Comparison of ENCODE assay signal across 28 cellular contexts in the genomic region with DNA sequence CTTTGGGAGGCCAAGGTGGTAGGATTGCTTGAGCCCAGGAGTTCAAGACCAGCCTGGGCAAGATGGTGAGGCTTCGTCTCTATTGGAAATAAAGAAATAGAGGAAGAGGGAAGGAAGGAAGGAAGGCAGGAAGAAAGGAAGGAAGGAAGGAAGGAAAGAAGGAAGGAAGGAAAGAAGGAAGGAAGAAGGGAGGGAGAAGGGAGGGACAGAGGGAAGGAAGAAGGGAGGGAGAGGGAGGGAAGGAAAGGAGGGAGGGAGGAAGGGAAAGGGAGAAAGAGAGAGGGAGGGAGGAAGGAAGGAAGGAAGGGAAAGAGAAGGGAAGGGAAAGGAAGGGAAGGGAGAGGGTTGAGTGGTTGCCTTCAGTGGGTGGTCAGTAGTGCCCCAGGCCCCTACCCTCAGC. TPM values are rescaled to one million over a fixed set of nuclear protein-coding genes. Genes with fewer than 3 reads are reported as not detected.
DNase-seq lines count a peak whose midpoint lies in the region; ATAC-seq, FAIRE-seq and TF ChIP-seq lines count a peak whose summit lies in the region.
"Had no signal": no experiment of that assay in that cellular context is flagged by ENCODE, and none has a peak within 500 bp of the region (broad histone marks: within the 10 kb centered on the region; RNA-seq: fewer than 3 reads in every experiment).

No MANE protein-coding gene starts in this region.

- H2BK5ac ChIP-seq in IMR-90 (ENCODE audit: low read depth, low read length, poor library complexity, severe bottlenecking) = no peak overlapping the region

- H3K79me1 ChIP-seq in IMR-90 (ENCODE audit: low read depth in 1 of 2, low read length in 2 of 2) = no peaks in the 10 kb centered on the region

- POLR2A ChIA-PET in HEK293 (lab: Yijun Ruan, JAX) (no interaction called here), IMR-90 (lab: Charles Lee; ENCODE audit: unreplicated experiment) (no interaction called here)

- FAIRE-seq in urothelium cell line (lab: Jason Lieb, UNC) = peak; percentile 27
- FAIRE-seq: A204.1, GM12878, GM12892, GM18507 had no signal

- H3K9me1 ChIP-seq in IMR-90 (ENCODE audit: insufficient read depth, low read length) = no peaks in the 10 kb centered on the region

- H3K4ac ChIP-seq in IMR-90 (ENCODE audit: low read depth, low read length) = no peak overlapping the region

- no peak overlapping the region for H2BK120ac ChIP-seq in IMR-90 (ENCODE audit: low read depth, low read length)

- H3K4me1 ChIP-seq in HEK293 (ENCODE audit: control insufficient read depth, insufficient read depth, low read length) (no peaks in the 10 kb centered on the region), IMR-90 (ENCODE audit: control insufficient read depth, insufficient read depth, low read length) (no peaks in the 10 kb centered on the region; the same call in 1 of the 2 replicates)
- H3K4me1 ChIP-seq: BE2C, BLaER1 had no signal

- no peak overlapping the region for H2AFZ ChIP-seq in IMR-90 (replicated peaks; ENCODE audit: low read length, poor library complexity)

- H3K18ac ChIP-seq in IMR-90 (ENCODE audit: low read depth, low read length) = no peak overlapping the region

- dilution Hi-C loops in IMR-90 (cut with HindIII; ENCODE audit: low sequenced_read_pairs, unreplicated experiment) = no loop called here

- H4K5ac ChIP-seq in IMR-90 (ENCODE audit: low read depth, low read length) = no peak overlapping the region

- no peak for ATAC-seq in IMR-90 (ENCODE audit: low read depth)
- ATAC-seq: GM12878 had no signal

- H3K23ac ChIP-seq in IMR-90 (ENCODE audit: low read depth, low read length) = no peak overlapping the region

- H3K27ac ChIP-seq in HEK293 (ENCODE audit: extremely low read depth, low read depth, low read length) (no peak overlapping the region), IMR-90 (ENCODE audit: insufficient read depth, low read length) (no peak overlapping the region)
- H3K27ac ChIP-seq: BLaER1 had no signal

- 73% methylated on average over 1 of the region's 1 CpG; no CpG with 5 or more reads in 1 of the 2 experiments for WGBS in IMR-90 (ENCODE audit: extremely low coverage in 2 of 2, insufficient read length in 1 of 2), 2 experiments

- H3K9me3 ChIP-seq in HEK293 (ENCODE audit: control insufficient read depth, insufficient read depth, low read depth, low read length) (no peaks in the 10 kb centered on the region), IMR-90 (ENCODE audit: control insufficient read depth, insufficient read depth, low read length) (no peaks in the 10 kb centered on the region)
- H3K9me3 ChIP-seq: BE2C, BLaER1 had no signal

- H3K4me3 ChIP-seq in HEK293 (ENCODE audit: low read depth, low read length) = no peak overlapping the region
- H3K4me3 ChIP-seq in IMR-90 (ENCODE audit: insufficient read depth, low read depth, low read length) = no peak overlapping the region
- H3K4me3 ChIP-seq: BLaER1, GM12878 had no signal

- BruUV-seq in IMR-90 (replicated peaks; lab: Mats Ljungman, UMichigan) = no TSS peak

- H3K56ac ChIP-seq in IMR-90 (ENCODE audit: extremely low read depth, insufficient read depth, low read length) = no peak overlapping the region

- H3K9ac ChIP-seq in IMR-90 (ENCODE audit: low read depth, low read length) = no peak overlapping the region
- H3K9ac ChIP-seq: BLaER1 had no signal

- H2BK20ac ChIP-seq in IMR-90 (ENCODE audit: low read depth, low read length) = no peak overlapping the region

- no peak overlapping the region for H3K4me2 ChIP-seq in IMR-90 (ENCODE audit: low read depth, low read length)
- H3K4me2 ChIP-seq: BLaER1 had no signal

- no peak for TF ChIP-seq CTCF in HEK293 (tag by site-specific recombination; IDR thresholded peaks at IDR 0.05)
- no peak for TF ChIP-seq CTCF in IMR-90 (conservative IDR thresholded peaks at IDR 0.05; ENCODE audit: low read depth, low read length)

- no peak overlapping the region for H3K14ac ChIP-seq in IMR-90 (replicated peaks; ENCODE audit: low read depth, low read length)

- TF ChIP-seq POLR2A in IMR-90 (IDR thresholded peaks at IDR 0.05; ENCODE audit: low read depth, low read length) = no peak

- in situ Hi-C loops in IMR-90 (cut with MboI; ENCODE audit: low sequenced_read_pairs) = no loop called here

- intact Hi-C loops in IMR-90 (cut with micrococcal nuclease) = loop anchor here (10.0 kb wide), 1 partner anchor 635 kb away; no protein-coding TSS in a partner anchor
- intact Hi-C loops in cardiac septum (cut with DNase I) = no loop called here

- H4K8ac ChIP-seq in IMR-90 (ENCODE audit: low read depth in 2 of 2, low read length in 2 of 2) = no peak overlapping the region

- H3K27me3 ChIP-seq in IMR-90 (ENCODE audit: control insufficient read depth, insufficient read depth, low read length) = peaks cover 21% of the 10 kb centered on the region
- H3K27me3 ChIP-seq: BE2C, BLaER1 had no signal

- peak overlapping the region; percentile 25; the same call in 1 of the 2 replicates for H2AK5ac ChIP-seq in IMR-90 (ENCODE audit: low read depth, low read length)

- H4K91ac ChIP-seq in IMR-90 (ENCODE audit: insufficient read depth, low read depth, low read length) = no peak overlapping the region

- TF ChIP-seq RAD21 in IMR-90 (IDR thresholded peaks at IDR 0.05; ENCODE audit: low read length) = no peak

- H2AK9ac ChIP-seq in IMR-90 (replicated peaks; ENCODE audit: low read depth, low read length, poor library complexity) = no peak overlapping the region

- CTCF ChIA-PET in HEK293 (lab: Yijun Ruan, JAX) = no interaction called here
- CTCF ChIA-PET in IMR-90 (lab: Yijun Ruan, JAX) = no interaction called here

- H4K20me1 ChIP-seq in IMR-90 (ENCODE audit: insufficient read depth, low read length) = no peaks in the 10 kb centered on the region
- H4K20me1 ChIP-seq: BLaER1 had no signal

- H3K36me3 ChIP-seq in HEK293 (ENCODE audit: control insufficient read depth in 2 of 2, insufficient read depth in 1 of 2, low read length in 2 of 2) (no peaks in the 10 kb centered on the region), IMR-90 (ENCODE audit: control insufficient read depth, insufficient read depth, low read length) (no peaks in the 10 kb centered on the region)
- H3K36me3 ChIP-seq: BE2C, BLaER1 had no signal

- no peak overlapping the region for H2BK15ac ChIP-seq in IMR-90 (ENCODE audit: low read depth, low read length)

- DNase-seq in IMR-90 (no peak), urothelium cell line (ENCODE audit: low spot score) (no peak), cardiac septum (ENCODE audit: low spot score) (no peak), middle frontal gyrus (ENCODE audit: extremely low spot score, low spot score) (no peak)
- DNase-seq: 8988T; ACHN; BE2C; C1 segment of cervical spinal cord; CD4-positive, alpha-beta memory T cell; CD4-positive, CD25-positive, alpha-beta regulatory T cell; CD8-positive, alpha-beta memory T cell; COR-L47; DMS 273 treated with DMSO at 0.1 percent for 48 hours; DMS153; DMS79; DND-41; EL; GDM1 had no signal

TF ChIP-seq in HEK293, 187 proteins besides CTCF, POLR2A, EP300 and RAD21:
- TF ChIP-seq PRDM1 (tag by site-specific recombination; IDR thresholded peaks at IDR 0.05) (peak; percentile 47; the same call in 1 of the 2 replicates), EGR2 (tag by site-specific recombination; IDR thresholded peaks at IDR 0.05; ENCODE audit: low read depth) (peak; percentile 24; the same call in 1 of the 2 replicates), ZFHX2 (tag by site-specific recombination; conservative IDR thresholded peaks at IDR 0.05) (peak; percentile 46; the same call in 1 of the 2 replicates), ZNF175 (tag by site-specific recombination; IDR thresholded peaks at IDR 0.05) (no peak), ZNF366 (tag by site-specific recombination; conservative IDR thresholded peaks at IDR 0.05) (peak; percentile 96)

TF ChIP-seq in IMR-90, 13 proteins besides CTCF, POLR2A, EP300 and RAD21 (continues in another document):
- TF ChIP-seq FOS (IDR thresholded peaks at IDR 0.05; ENCODE audit: low read depth, low read length) (no peak), MXI1 (IDR thresholded peaks at IDR 0.05; ENCODE audit: borderline replicate concordance, low read depth, low read length) (no peak), MAZ (IDR thresholded peaks at IDR 0.05; ENCODE audit: borderline replicate concordance, low read depth, low read length) (no peak), RCOR1 (IDR thresholded peaks at IDR 0.05; ENCODE audit: insufficient replicate concordance, low read length) (no peak), MAFK (IDR thresholded peaks at IDR 0.05; ENCODE audit: low read depth, low read length) (no peak), BHLHE40 (IDR thresholded peaks at IDR 0.05; ENCODE audit: low read depth, low read length) (no peak), NFE2L2 (IDR thresholded peaks at IDR 0.05; ENCODE audit: low read depth, low read length) (no peak), SMC3 (IDR thresholded peaks at IDR 0.05; ENCODE audit: low read depth, low read length) (no peak), ELK1 (IDR thresholded peaks at IDR 0.05; ENCODE audit: borderline replicate concordance, low read depth, low read length) (no peak)

RNA-seq across cellular contexts. Expression of gene PNPLA3, which starts 13.9 kb away (rescaled TPM):
- total RNA-seq in IMR-90 (2012; rRNA removed) = 3.3 and 3.6 TPM in 2 replicates
- 7.5 and 8.4 TPM in 2 replicates for polyA plus RNA-seq in IMR-90 (2012; rRNA removed)
- 3.1 and 4.0 TPM in 2 replicates for polyA plus RNA-seq in IMR-90 (2012; cell fraction: cytosol; rRNA removed)
- polyA plus RNA-seq in IMR-90 (2012; cell fraction: nucleus; rRNA removed; ENCODE audit: low replicate concordance) = 25.4 and 30.2 TPM in 2 replicates
- total RNA-seq in cardiac septum = 0.32 TPM
- total RNA-seq: CD4-positive, alpha-beta memory T cell; CD4-positive, CD25-positive, alpha-beta regulatory T cell; GM12878 had no signal
- polyA plus RNA-seq: CD14-positive monocyte; CD4-positive, alpha-beta memory T cell; CD4-positive, CD25-positive, alpha-beta regulatory T cell; CD8-positive, alpha-beta memory T cell had no signal

RNA-seq across cellular contexts. Expression of gene PNPLA5, which starts 17.9 kb away (rescaled TPM):
- total RNA-seq in IMR-90 (2012; rRNA removed) (0.18 TPM in 1 of 2 replicates, not detected in the other), cardiac septum (not detected)
- 0.13 and 0.44 TPM in 2 replicates for polyA plus RNA-seq in IMR-90 (2012; rRNA removed)
- polyA plus RNA-seq in IMR-90 (2012; cell fraction: cytosol; rRNA removed) = 0.29 and 0.50 TPM in 2 replicates
- 0.65 TPM in 2 replicates for polyA plus RNA-seq in IMR-90 (2012; cell fraction: nucleus; rRNA removed; ENCODE audit: low replicate concordance)
- total RNA-seq: A673; CD4-positive, alpha-beta memory T cell; CD4-positive, CD25-positive, alpha-beta regulatory T cell; CD8-positive, alpha-beta memory T cell; Daoy; G401; GM12878 had no signal
- polyA plus RNA-seq: CD14-positive monocyte; CD4-positive, alpha-beta memory T cell; CD4-positive, CD25-positive, alpha-beta regulatory T cell; CD8-positive, alpha-beta memory T cell; GM12878 had no signal

RNA-seq across cellular contexts. Expression of gene SAMM50, which starts 45.5 kb away (rescaled TPM):
- total RNA-seq in IMR-90 (2012; rRNA removed) (43.7 and 60.0 TPM in 2 replicates), cardiac septum (51.0 TPM)
- 37.4 and 40.6 TPM in 2 replicates for polyA plus RNA-seq in IMR-90 (2012; rRNA removed)
- 23.4 and 23.6 TPM in 2 replicates for polyA plus RNA-seq in IMR-90 (2012; cell fraction: cytosol; rRNA removed)
- polyA plus RNA-seq in IMR-90 (2012; cell fraction: nucleus; rRNA removed; ENCODE audit: low replicate concordance) = 14.2 and 34.8 TPM in 2 replicates

RNA-seq across cellular contexts. Expression of gene SULT4A1, which starts 47.4 kb away (rescaled TPM):
- 1.1 TPM in 2 replicates for total RNA-seq in IMR-90 (2012; rRNA removed)
- 4.8 and 5.2 TPM in 2 replicates for polyA plus RNA-seq in IMR-90 (2012; rRNA removed)
- 1.5 and 2.4 TPM in 2 replicates for polyA plus RNA-seq in IMR-90 (2012; cell fraction: cytosol; rRNA removed)
- polyA plus RNA-seq in IMR-90 (2012; cell fraction: nucleus; rRNA removed; ENCODE audit: low replicate concordance) = 41.6 and 44.7 TPM in 2 replicates
- total RNA-seq in cardiac septum = 0.13 TPM
- total RNA-seq: CD4-positive, alpha-beta memory T cell; CD4-positive, CD25-positive, alpha-beta regulatory T cell; CD8-positive, alpha-beta memory T cell; GM12878 had no signal
- polyA plus RNA-seq: CD14-positive monocyte; CD4-positive, alpha-beta memory T cell; CD4-positive, CD25-positive, alpha-beta regulatory T cell; CD8-positive, alpha-beta memory T cell; GM12878 had no signal
